ENCODE assay signal across 21 cellular contexts in the genomic region with DNA sequence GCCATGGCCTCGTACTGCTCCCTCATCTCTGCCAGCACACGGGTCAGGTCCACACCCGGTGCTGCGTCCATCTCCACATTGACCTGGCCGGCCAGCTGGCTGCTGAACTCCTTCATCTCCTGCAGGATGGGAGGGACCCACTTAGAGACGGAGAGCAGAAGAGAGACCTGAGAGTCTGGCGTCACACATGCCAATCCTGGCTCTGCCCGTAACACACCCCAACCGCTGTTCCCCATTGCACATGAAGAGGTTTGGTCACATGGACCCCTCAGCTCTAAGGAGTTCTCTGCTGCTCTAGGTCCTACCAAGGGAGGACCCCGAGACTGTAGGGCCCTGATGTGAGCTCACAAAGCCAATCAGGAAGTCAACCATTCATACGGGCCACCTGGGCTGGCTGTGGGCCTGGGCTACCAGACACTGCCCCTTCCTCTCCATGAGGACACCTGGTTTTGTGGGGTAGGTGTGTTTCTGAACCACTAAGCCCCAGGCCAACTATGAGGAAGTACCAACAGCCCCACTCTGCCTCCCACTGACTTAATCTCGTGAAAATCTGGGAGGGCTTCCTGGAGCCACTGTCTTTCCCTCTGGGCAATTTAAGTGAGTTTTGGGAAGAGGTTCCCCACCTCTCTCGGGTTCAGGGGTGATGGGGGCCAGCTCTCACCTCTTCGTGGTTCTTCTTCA. TPM values are rescaled to one million over a fixed set of nuclear protein-coding genes. Genes with fewer than 3 reads are reported as not detected.
DNase-seq lines count a peak whose midpoint lies in the region; ATAC-seq and TF ChIP-seq lines count a peak whose summit lies in the region.
"Had no signal": no experiment of that assay in that cellular context is flagged by ENCODE, and none has a peak within 500 bp of the region (broad histone marks: within the 10 kb centered on the region; RNA-seq: fewer than 3 reads in every experiment).

No MANE protein-coding gene starts in this region.

- H3K4me1 Mint-ChIP-seq in MCF 10A (ENCODE audit: insufficient read depth, unreplicated experiment): peaks cover 54% of the 10 kb centered on the region
- H3K4me1 Mint-ChIP-seq: IgD-negative memory B cell had no signal

- H3K36me3 ChIP-seq in esophagus squamous epithelium: peaks cover 0 to 42% (median 5%) of the 10 kb centered on the region in 3 donors
- H3K36me3 ChIP-seq: HAP-1, SJSA1 had no signal

- H3K9me3 Mint-ChIP-seq in MCF 10A (ENCODE audit: unreplicated experiment): no peaks in the 10 kb centered on the region
- H3K9me3 Mint-ChIP-seq: IgD-negative memory B cell had no signal

- intact Hi-C loops in MCF 10A (cut with micrococcal nuclease) (no loop called here), esophagus squamous epithelium (cut with DNase I) (no loop called here)

- 42 to 61% methylated on average over 5 to 7 of the region's 14 CpGs for WGBS in esophagus squamous epithelium, 2 donors

- no TSS peak for BruUV-seq in MCF 10A (replicated peaks; lab: Mats Ljungman, UMichigan)

- TF ChIP-seq CTCF in MCF 10A (IDR thresholded peaks at IDR 0.05; ENCODE audit: unreplicated experiment) (no peak), esophagus squamous epithelium (IDR thresholded peaks at IDR 0.05) (no peak)

- ATAC-seq in GM21390 (IDR thresholded peaks at IDR 0.05; ENCODE audit: unreplicated experiment) (no peak), GM19023 (IDR thresholded peaks at IDR 0.05; ENCODE audit: unreplicated experiment) (no peak)

- H3K4me1 ChIP-seq in esophagus squamous epithelium: peaks cover 4 to 73% (median 11%) of the 10 kb centered on the region in 3 donors
- H3K4me1 ChIP-seq: HAP-1 had no signal

- TF ChIP-seq POLR2A in esophagus squamous epithelium (IDR thresholded peaks at IDR 0.05): no peak

- POLR2A ChIA-PET in MCF 10A (lab: Yijun Ruan, JAX): interaction anchor here (0.7 to 7.2 kb wide), 5 partner anchors 32 to 659 kb away, joined by 3 to 83 read pairs (median 3); no protein-coding TSS in a partner anchor

- CTCF ChIA-PET in MCF 10A (lab: Yijun Ruan, JAX): interaction anchor here (7.6 kb wide), 1 partner anchor 33 kb away, joined by 80 read pairs; no protein-coding TSS in a partner anchor

- H3K9me3 ChIP-seq in esophagus squamous epithelium: no peaks in the 10 kb centered on the region
- H3K9me3 ChIP-seq: HAP-1, SJSA1 had no signal

- H3K4me3 Mint-ChIP-seq in MCF 10A (ENCODE audit: unreplicated experiment): peak overlapping the region; percentile 73
- H3K4me3 Mint-ChIP-seq: IgD-negative memory B cell had no signal

- H3K36me3 Mint-ChIP-seq in MCF 10A (ENCODE audit: insufficient read depth, unreplicated experiment): peaks cover 51% of the 10 kb centered on the region
- H3K36me3 Mint-ChIP-seq: IgD-negative memory B cell had no signal

- H3K4me3 ChIP-seq in esophagus squamous epithelium: peak overlapping the region; percentile 29 to 60 (median 53)
- H3K4me3 ChIP-seq in skin epidermis: peak overlapping the region in 5 of 7 experiments; percentile 4 to 49 (median 37)
- H3K4me3 ChIP-seq: HAP-1, SJSA1 had no signal

- H3K27ac ChIP-seq in esophagus squamous epithelium: peak overlapping the region; percentile 77 to 92 (median 85)
- H3K27ac ChIP-seq in skin epidermis: peak overlapping the region in 7 of 21 experiments; percentile 2 to 68 (median 29)
- H3K27ac ChIP-seq: C4-2B, HL-60, SJSA1 had no signal

- peaks cover 0 to 22% (median 0%) of the 10 kb centered on the region in 4 donors for H3K27me3 ChIP-seq in esophagus squamous epithelium
- H3K27me3 ChIP-seq: SJSA1 had no signal

- H3K27me3 Mint-ChIP-seq in MCF 10A (ENCODE audit: insufficient read depth, unreplicated experiment): no peaks in the 10 kb centered on the region

- DNase-seq in MCF 10A (ENCODE audit: unreplicated experiment) (no peak), esophagus squamous epithelium (lab: John Stamatoyannopoulos, UW) (no peak), HPDE6-E6E7 (ENCODE audit: extremely low spot score) (no peak), NCI-H2227 treated with DMSO at 0.1 percent for 48 hours (lab: John Stamatoyannopoulos, UW) (no peak)
- DNase-seq: ACHN, DMS 273 treated with DMSO at 0.1 percent for 48 hours, DND-41, NCI-H1694 treated with DMSO at 0.1 percent for 48 hours, NCI-H2107, NCI-H510A treated with DMSO at 0.1 percent for 48 hours, NCI-H82 had no signal

- H3K27ac Mint-ChIP-seq in MCF 10A (ENCODE audit: low read depth, unreplicated experiment): peak overlapping the region; percentile 13
- H3K27ac Mint-ChIP-seq: IgD-negative memory B cell had no signal

RNA-seq across cellular contexts. Expression of gene KRT15, which starts 2.4 kb away (rescaled TPM):
- total RNA-seq in MCF 10A (2022) (28.8 and 83.4 TPM in 2 replicates), esophagus squamous epithelium (1,000 to 10,000 TPM in 3 of 4 donors, 100 to 1,000 TPM in 1; 743 to 2,833 (median 2,484) TPM)
- total RNA-seq: G401 had no signal

RNA-seq across cellular contexts. Expression of gene KRT13, which starts 10.9 kb away (rescaled TPM):
- not detected in 2 replicates for total RNA-seq in MCF 10A (2022)
- over 10,000 TPM; 27,182 to 79,363 (median 33,601) TPM for total RNA-seq in esophagus squamous epithelium
- total RNA-seq: G401, LHCN-M2, SJSA1 had no signal

RNA-seq across cellular contexts. Expression of gene KRT19, which starts 11.8 kb away (rescaled TPM):
- total RNA-seq in MCF 10A (2022): 0.68 TPM in 1 of 2 replicates, not detected in the other
- 1,000 to 10,000 TPM in 2 of 4 donors, 100 to 1,000 TPM in 2; 589 to 1,442 (median 1,001) TPM for total RNA-seq in esophagus squamous epithelium
- total RNA-seq: G401, LHCN-M2, SJSA1 had no signal

RNA-seq across cellular contexts. Expression of gene KRT36, which starts 26.6 kb away (rescaled TPM):
- total RNA-seq in MCF 10A (2022) (not detected in 2 replicates), esophagus squamous epithelium (under 1 TPM in 1 of 4 donors, not detected in 3; 0.38 TPM)
- total RNA-seq: G401, LHCN-M2, SJSA1 had no signal

RNA-seq across cellular contexts. Expression of gene KRT35, which starts 35.3 kb away (rescaled TPM):
- total RNA-seq in MCF 10A (2022): not detected in 2 replicates
- not detected for total RNA-seq in esophagus squamous epithelium
- total RNA-seq: G401, LHCN-M2, SJSA1 had no signal

Comparison
In these comparisons a context has a peak if more than half of its experiments do, and no peak if none do; other contexts are left out.
1. RNA of gene KRT13, which starts 10.9 kb away (total RNA-seq): 27,182 to 79,363 TPM in esophagus squamous epithelium; not detected in MCF 10A; every median in the first group is over 1,000 times any median in the second.
2. RNA of gene KRT19, which starts 11.8 kb away (total RNA-seq): 589 to 1,442 TPM in esophagus squamous epithelium; 0.68 TPM in MCF 10A; every median in the first group is over 100 times any median in the second.